Comparison of ENCODE assay signal across 8 cellular contexts in the genomic region with DNA sequence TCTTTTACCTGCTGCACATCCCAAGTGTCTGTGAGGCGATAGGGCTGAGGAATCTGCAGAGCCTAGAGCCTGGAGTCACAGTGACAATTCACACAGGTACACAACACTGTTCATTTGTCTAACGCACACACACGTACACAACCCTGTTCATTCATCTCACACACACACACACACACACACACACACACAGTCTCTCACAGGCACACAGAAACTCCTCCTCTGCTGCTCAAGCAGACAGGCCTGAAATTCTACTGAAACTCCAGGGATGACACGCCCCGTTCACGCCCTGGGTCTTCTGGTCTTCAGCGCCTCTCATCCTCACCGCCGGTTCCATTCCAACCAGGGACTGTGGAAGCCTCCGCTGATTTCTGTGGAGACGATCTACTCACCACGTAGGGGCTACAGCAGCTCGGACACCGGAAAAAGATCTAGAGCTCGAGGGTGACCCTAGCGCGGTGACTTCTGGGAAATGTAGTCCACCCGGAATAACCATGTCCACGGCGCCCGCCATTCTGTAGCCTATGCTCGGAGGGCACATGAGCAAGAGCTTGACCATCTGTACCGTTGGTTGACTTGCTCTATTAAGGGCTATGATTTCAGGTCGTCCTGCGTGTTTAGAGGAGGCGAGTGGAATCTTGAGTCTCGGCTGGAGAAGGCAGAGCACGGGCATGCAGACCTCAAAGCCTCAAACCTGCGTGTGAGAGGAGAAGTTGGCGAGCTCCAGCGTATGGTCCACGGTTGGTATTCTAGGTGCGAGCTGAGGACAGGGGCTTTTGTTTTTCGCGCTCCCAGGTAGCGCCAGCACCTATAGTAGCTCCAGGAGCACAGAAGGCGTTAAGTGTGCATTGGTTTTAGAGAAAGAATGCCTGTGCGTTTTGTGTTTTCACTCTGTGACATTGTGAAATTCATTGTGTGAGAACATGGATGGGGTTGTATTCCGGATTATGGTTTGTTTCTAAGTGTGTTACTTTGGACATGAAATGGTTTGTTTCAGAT. TPM values are rescaled to one million over a fixed set of nuclear protein-coding genes. Genes with fewer than 3 reads are reported as not detected.
DNase-seq lines count a peak whose midpoint lies in the region; ATAC-seq and TF ChIP-seq lines count a peak whose summit lies in the region.

No MANE protein-coding gene starts in this region.

- intact Hi-C loops in breast epithelium (cut with DNase I; ENCODE audit: low total_unique reads) (no loop called here), sciatic nerve (cut with DNase I) (no loop called here)

- peak overlapping the region; percentile 50 for H3K9ac ChIP-seq in iPS-15b (ENCODE audit: low read depth, low read length)

- TF ChIP-seq CTCF in 22Rv1 (IDR thresholded peaks at IDR 0.05) (no peak), VCaP (conservative IDR thresholded peaks at IDR 0.05) (no peak), breast epithelium (IDR thresholded peaks at IDR 0.05) (no peak)

- TF ChIP-seq POLR2A in breast epithelium (IDR thresholded peaks at IDR 0.05), result no peak

- no peaks in the 10 kb centered on the region for H3K4me1 ChIP-seq in breast epithelium
- no peaks in the 10 kb centered on the region for H3K4me1 ChIP-seq in iPS-15b (ENCODE audit: control insufficient read depth, insufficient read depth, low read length)

- peaks cover 58 to 76% of the 10 kb centered on the region in 2 donors for H3K9me3 ChIP-seq in breast epithelium
- H3K9me3 ChIP-seq in iPS-15b (ENCODE audit: control insufficient read depth, insufficient read depth, low read length), result no peaks in the 10 kb centered on the region

- DNase-seq in breast epithelium (ENCODE audit: low spot score in 2 of 2) (peak; percentile 39 to 72), sciatic nerve (ENCODE audit: low spot score) (peak; percentile 86)

- H3K4me3 ChIP-seq in breast epithelium, result peak overlapping the region; percentile 43 to 80 (median 61)
- H3K4me3 ChIP-seq in iPS-15b (ENCODE audit: low read depth, low read length), result peak overlapping the region; percentile 62

- no peak for TF ChIP-seq EP300 in Ishikawa (IDR thresholded peaks at IDR 0.05; ENCODE audit: borderline replicate concordance)

- H3K27ac ChIP-seq in 22Rv1, result peak overlapping the region; percentile 27; the same call in 1 of the 2 replicates
- H3K27ac ChIP-seq in VCaP, result peak overlapping the region; percentile 61
- H3K27ac ChIP-seq in breast epithelium, result peak overlapping the region in 1 of 2 donors; percentile 52

- H3K36me3 ChIP-seq in breast epithelium (no peaks in the 10 kb centered on the region), iPS-15b (ENCODE audit: control insufficient read depth, insufficient read depth, low read length) (no peaks in the 10 kb centered on the region)

- ATAC-seq in GM18907 (IDR thresholded peaks at IDR 0.05; ENCODE audit: unreplicated experiment) (peak; percentile 80), sciatic nerve (peak; percentile 98), HG03108 (IDR thresholded peaks at IDR 0.05; ENCODE audit: unreplicated experiment) (no peak)

- H3K27me3 ChIP-seq in breast epithelium, result no peaks in the 10 kb centered on the region
- no peaks in the 10 kb centered on the region for H3K27me3 ChIP-seq in iPS-15b (ENCODE audit: control insufficient read depth, insufficient read depth, low read length)

- no peak for TF ChIP-seq RAD21 in Ishikawa (IDR thresholded peaks at IDR 0.05; ENCODE audit: low read depth)

TF ChIP-seq in Ishikawa, 13 proteins besides CTCF, POLR2A, EP300 and RAD21:
- TF ChIP-seq YY1 (IDR thresholded peaks at IDR 0.05; ENCODE audit: low read depth) (peak; percentile 80), TEAD4 (IDR thresholded peaks at IDR 0.05) (no peak), TAF1 (IDR thresholded peaks at IDR 0.05; ENCODE audit: low read depth) (no peak), CREB1 (IDR thresholded peaks at IDR 0.05; ENCODE audit: low read depth) (no peak)

RNA-seq across cellular contexts. Expression of a gene that starts 17.9 kb away (rescaled TPM):
- total RNA-seq in breast epithelium (1 to 10 TPM; 1.1 to 5.9 (median 3.6) TPM), sciatic nerve (5.9 TPM)

RNA-seq across cellular contexts. Expression of a gene that starts 33.4 kb away (rescaled TPM):
- total RNA-seq in breast epithelium (10 to 100 TPM in 2 of 3 donors, 1 to 10 TPM in 1; 9.8 to 29.7 (median 19.3) TPM), sciatic nerve (16.3 TPM)

RNA-seq across cellular contexts. Expression of a gene that starts 49.3 kb away (rescaled TPM):
- total RNA-seq in breast epithelium (10 to 100 TPM in 1 of 3 donors, 1 to 10 TPM in 2; 4.5 to 11.7 (median 7.2) TPM), sciatic nerve (12.2 TPM)
